ENCODE assay signal across 8 cellular contexts in the genomic region with DNA sequence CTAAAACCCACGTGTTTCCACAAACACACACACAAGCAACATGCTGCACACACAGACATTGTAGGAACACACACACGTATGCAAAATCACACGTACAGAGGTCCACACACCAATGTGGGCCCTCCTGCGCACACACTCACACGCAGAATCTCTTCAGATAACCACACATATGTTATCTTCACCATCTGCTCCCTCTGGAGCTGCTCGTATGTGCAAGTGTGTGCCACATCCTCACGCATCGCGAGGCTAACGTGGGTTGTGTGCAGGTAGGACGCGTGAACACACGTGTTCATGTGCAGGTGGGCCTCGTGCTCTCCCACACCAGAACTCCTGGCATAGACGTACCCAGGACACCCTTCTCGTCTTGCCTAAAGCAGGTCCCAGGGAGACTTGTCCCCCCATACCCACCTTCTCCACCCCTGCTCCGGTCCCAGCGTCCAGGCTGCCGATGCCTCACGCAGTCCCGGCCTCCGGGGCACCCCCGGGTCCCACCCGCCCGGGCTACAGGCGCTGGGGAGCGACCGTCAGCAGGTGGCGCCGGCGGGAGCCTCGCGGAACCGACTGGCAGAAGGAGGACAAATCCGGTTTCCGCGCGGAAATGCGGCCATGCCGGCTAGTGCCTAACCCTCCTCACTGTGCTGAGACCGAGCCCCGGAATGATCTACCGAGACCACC. TPM values are rescaled to one million over a fixed set of nuclear protein-coding genes. Genes with fewer than 3 reads are reported as not detected.
DNase-seq lines count a peak whose midpoint lies in the region; ATAC-seq and TF ChIP-seq lines count a peak whose summit lies in the region.

No MANE protein-coding gene starts in this region.

- TF ChIP-seq CTCF in AG09319 (IDR thresholded peaks at IDR 0.05; ENCODE audit: low read depth, low read length) (peak; percentile 13), OCI-LY3 (IDR thresholded peaks at IDR 0.05; ENCODE audit: low read depth, low read length) (peak; percentile 8; the same call in 1 of the 2 replicates), kidney epithelial cell (IDR thresholded peaks at IDR 0.05; ENCODE audit: insufficient read depth, low read length, poor library complexity, severe bottlenecking) (peak; percentile 36)

- no peaks in the 10 kb centered on the region for H3K4me1 ChIP-seq in OCI-LY3 (ENCODE audit: low read length)

- H3K9ac ChIP-seq in OCI-LY3 (ENCODE audit: low read length), result no peak overlapping the region

- no peak overlapping the region for H2AFZ ChIP-seq in OCI-LY3 (ENCODE audit: low read depth, low read length)

- no peaks in the 10 kb centered on the region for H3K9me3 ChIP-seq in OCI-LY3 (ENCODE audit: insufficient read depth, low read length)

- no peaks in the 10 kb centered on the region for H3K36me3 ChIP-seq in OCI-LY3 (replicated peaks; ENCODE audit: low read depth, low read length)
- no peaks in the 10 kb centered on the region for H3K36me3 ChIP-seq in kidney epithelial cell (ENCODE audit: control insufficient read depth, insufficient read depth, low read length)

- H3K27ac Mint-ChIP-seq in activated naive CD4-positive, alpha-beta T cell treated with anti-CD3 and anti-CD28 coated beads, Interleukin-2, amount 50 U/mL, for 24 hours, result peak overlapping the region; percentile 89

- DNase-seq in AG09319 (ENCODE audit: extremely low read depth, low read depth) (no peak), kidney epithelial cell (ENCODE audit: low read depth) (no peak), NCI-H187 (lab: John Stamatoyannopoulos, UW) (no peak)
- peak; percentile 64 to 72 for DNase-seq in stimulated activated CD8-positive, alpha-beta memory T cell treated with anti-CD3 and anti-CD28 coated beads, Interleukin-2, amount 100 ng/mL, for 48 hours (ENCODE audit: low read depth in 2 of 2)

- no peaks in the 10 kb centered on the region for H3K27me3 Mint-ChIP-seq in activated naive CD4-positive, alpha-beta T cell treated with anti-CD3 and anti-CD28 coated beads, Interleukin-2, amount 50 U/mL, for 24 hours

- H3K9me3 Mint-ChIP-seq in activated naive CD4-positive, alpha-beta T cell treated with anti-CD3 and anti-CD28 coated beads, Interleukin-2, amount 50 U/mL, for 24 hours, result no peaks in the 10 kb centered on the region

- H3K4me1 Mint-ChIP-seq in activated naive CD4-positive, alpha-beta T cell treated with anti-CD3 and anti-CD28 coated beads, Interleukin-2, amount 50 U/mL, for 24 hours, result peaks cover 4% of the 10 kb centered on the region

- H3K4me2 ChIP-seq in OCI-LY3 (ENCODE audit: low read length), result no peak overlapping the region

- ATAC-seq in GM18870 (IDR thresholded peaks at IDR 0.05; ENCODE audit: unreplicated experiment), result no peak
- ATAC-seq in HG03139 (IDR thresholded peaks at IDR 0.05; ENCODE audit: unreplicated experiment), result no peak

- H3K27me3 ChIP-seq in OCI-LY3 (ENCODE audit: low read depth, low read length) (peaks cover 6% of the 10 kb centered on the region; the same call in 1 of the 2 replicates), kidney epithelial cell (ENCODE audit: control insufficient read depth, insufficient read depth, low read length) (peaks cover 22% of the 10 kb centered on the region)

- H3K4me3 ChIP-seq in OCI-LY3 (ENCODE audit: low read length) (no peak overlapping the region), kidney epithelial cell (ENCODE audit: low read depth, low read length) (no peak overlapping the region)

- H3K36me3 Mint-ChIP-seq in activated naive CD4-positive, alpha-beta T cell treated with anti-CD3 and anti-CD28 coated beads, Interleukin-2, amount 50 U/mL, for 24 hours, result no peaks in the 10 kb centered on the region

- H3K4me3 Mint-ChIP-seq in activated naive CD4-positive, alpha-beta T cell treated with anti-CD3 and anti-CD28 coated beads, Interleukin-2, amount 50 U/mL, for 24 hours, result peak overlapping the region; percentile 90

- no peaks in the 10 kb centered on the region for H3K79me2 ChIP-seq in OCI-LY3 (ENCODE audit: low read length)

- H3K27ac ChIP-seq in OCI-LY3 (ENCODE audit: low read length), result no peak overlapping the region

- no peaks in the 10 kb centered on the region for H4K20me1 ChIP-seq in OCI-LY3 (ENCODE audit: insufficient read depth, low read length)

RNA-seq across cellular contexts. Expression of a gene that starts 10.3 kb away (rescaled TPM):
- total RNA-seq in kidney epithelial cell, result 5.9 and 6.3 TPM in 2 replicates

Comparison
In these comparisons a context has a peak if more than half of its experiments do, and no peak if none do; other contexts are left out.
1. DNase-seq: peak in stimulated activated CD8-positive, alpha-beta memory T cell treated with anti-CD3 and anti-CD28 coated beads, Interleukin-2, amount 100 ng/mL, for 48 hours (2 of 2); none in AG09319 (single experiment), kidney epithelial cell (single experiment) and NCI-H187 (0 of 2).
2. Peak in every context shown above with its lines, with median percentiles within 50 percentile points of each other: CTCF ChIP-seq.